Comparison of ENCODE assay signal across 8 cellular contexts in genomic region chr11:66069715-66070603, GRCh38.
DNase-seq lines count a peak whose midpoint lies in the region; ATAC-seq and TF ChIP-seq lines count a peak whose summit lies in the region.

PACS1 (plus strand) TSS chr11:66070272; CDS start chr11:66070487, 215 bp downstream.

- no peaks in the 10 kb centered on the region for H3K27me3 Mint-ChIP-seq in effector memory CD8-positive, alpha-beta T cell

- H3K4me3 Mint-ChIP-seq in effector memory CD8-positive, alpha-beta T cell, result peak within 1 kb of the TSS; percentile 93 to 96

- ATAC-seq in HG02642 (IDR thresholded peaks at IDR 0.05; ENCODE audit: poor library complexity, unreplicated experiment), result peak; percentile 48
- peak; percentile 76 for ATAC-seq in effector memory CD8-positive, alpha-beta T cell (replicated peaks)

- peaks cover 48 to 66% of the 10 kb centered on the region in 2 donors for H3K4me1 Mint-ChIP-seq in effector memory CD8-positive, alpha-beta T cell (ENCODE audit: low read depth in 2 of 2)

- TF ChIP-seq CTCF in GM12864 (IDR thresholded peaks at IDR 0.05; ENCODE audit: low read depth, low read length, missing control alignments), result no peak

- H3K36me3 Mint-ChIP-seq in effector memory CD8-positive, alpha-beta T cell (ENCODE audit: insufficient read depth), result peaks cover 73% of the 10 kb centered on the region

- peak within 1 kb of the TSS; percentile 91 to 94 for H3K27ac Mint-ChIP-seq in effector memory CD8-positive, alpha-beta T cell

- DNase-seq in GM12864 (ENCODE audit: low read depth) (no peak), NCI-H226 (peak; percentile 82), medulla oblongata (ENCODE audit: extremely low spot score) (peak; percentile 64), cerebellar nuclear complex (lab: John Stamatoyannopoulos, UW) (no peak)
- peak; percentile 67 to 73 for DNase-seq in activated CD8-positive, alpha-beta memory T cell treated with anti-CD3 and anti-CD28 coated beads for 4 hours (ENCODE audit: low read depth in 2 of 2)
- peak; percentile 71 to 79 (median 74) for DNase-seq in effector memory CD8-positive, alpha-beta T cell
- DNase-seq in stimulated activated CD8-positive, alpha-beta memory T cell treated with anti-CD3 and anti-CD28 coated beads, Interleukin-12 subunit alpha, Interleukin-12 subunit beta, amount 100 ng/mL, for 24 hours (ENCODE audit: extremely low read depth), result peak; percentile 47

- H3K4me3 ChIP-seq in GM12864 (ENCODE audit: low read depth, low read length), result peak within 1 kb of the TSS; percentile 56

- H3K9me3 Mint-ChIP-seq in effector memory CD8-positive, alpha-beta T cell, result no peaks in the 10 kb centered on the region

Comparison
In these comparisons a context has a peak if more than half of its experiments do, and no peak if none do; other contexts are left out.
1. DNase-seq: peak in NCI-H226 (single experiment), activated CD8-positive, alpha-beta memory T cell treated with anti-CD3 and anti-CD28 coated beads for 4 hours (2 of 2), effector memory CD8-positive, alpha-beta T cell (3 of 3), medulla oblongata (single experiment) and stimulated activated CD8-positive, alpha-beta memory T cell treated with anti-CD3 and anti-CD28 coated beads, Interleukin-12 subunit alpha, Interleukin-12 subunit beta, amount 100 ng/mL, for 24 hours (single experiment); none in GM12864 (single experiment) and cerebellar nuclear complex (0 of 2).